26 cellular contexts compared by ENCODE assay signal in the genomic region with DNA sequence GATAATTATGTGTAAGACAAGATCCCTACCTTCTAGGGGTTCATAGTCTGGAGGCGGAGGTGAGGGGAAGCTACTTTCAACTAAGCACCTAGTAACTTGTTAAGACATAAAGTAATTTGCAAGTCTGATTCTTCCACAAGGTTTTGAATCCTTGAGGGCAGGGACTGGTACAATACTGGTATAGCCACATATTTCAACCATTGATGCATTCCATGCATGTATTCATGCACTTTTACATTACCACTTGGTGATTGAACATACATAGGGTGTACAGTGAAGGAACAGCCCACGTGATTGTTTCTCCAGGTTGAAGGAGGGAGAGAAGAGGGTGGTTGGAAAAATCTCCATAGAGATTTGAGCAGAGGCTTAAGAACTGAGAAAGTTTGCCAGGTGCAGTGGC.
"Had no signal": no experiment of that assay in that cellular context is flagged by ENCODE, and none has a peak within 500 bp of the region (broad histone marks: within the 10 kb centered on the region; RNA-seq: fewer than 3 reads in every experiment).

No MANE protein-coding gene starts in this region.

- H3K27me3 ChIP-seq: pancreas, right lobe of liver, vagina had no signal

- H3K4me3 ChIP-seq: left lung, lower lobe of right lung, pancreas, prostate gland, right lobe of liver, smooth muscle cell, tibial nerve, upper lobe of left lung, vagina had no signal

- DNase-seq: hippocampal formation; kidney glomerular epithelial cell; left cardiac atrium; left lung; lower lobe of right lung; mammary epithelial cell; mesenchymal stem cell; naive thymus-derived CD8-positive, alpha-beta T cell; nucleus accumbens; pancreas; posterior cingulate gyrus; right lobe of liver; stimulated activated CD4-positive, alpha-beta T cell treated with anti-CD3 and anti-CD28 coated beads, Interleukin-1b, Interleukin-23, amount 100 ng/mL, for 48 hours; stimulated activated CD4-positive, alpha-beta T cell treated with anti-CD3 and anti-CD28 coated beads, Interleukin-2, amount 100 ng/mL, for 48 hours; stimulated activated CD4-positive, alpha-beta T cell treated with anti-CD3 and anti-CD28 coated beads, Interleukin-4, amount 100 ng/mL, for 4 hours; stimulated activated CD8-positive, alpha-beta memory T cell treated with anti-CD3 and anti-CD28 coated beads, Interleukin-4, amount 100 ng/mL, for 48 hours; stimulated activated naive CD4-positive, alpha-beta T cell treated with Interleukin-2 at 50 U/mL for 16 hours; stimulated activated naive CD8-positive, alpha-beta T cell treated with anti-CD3 and anti-CD28 coated beads, Interleukin-15, amount 100 ng/mL, for 72 hours; substantia nigra; upper lobe of left lung had no signal

- FAIRE-seq: keratinocyte, pancreas had no signal

- ATAC-seq: left cardiac atrium; left lung; lower lobe of right lung; naive thymus-derived CD8-positive, alpha-beta T cell; pancreas; right lobe of liver; stimulated activated memory B cell treated with anti-CD40 and anti-IgM and Interleukin-4, amounts not matched to agents 10 μg/mL and 1 μg/mL and 100 μg/mL, for 72 hours; stimulated activated naive CD8-positive, alpha-beta T cell treated with anti-CD3 and anti-CD28 coated beads, Interleukin-15, amount 100 ng/mL, for 72 hours had no signal

- H3K36me3 ChIP-seq: left lung, lower lobe of right lung, pancreas, prostate gland, right lobe of liver, tibial nerve, upper lobe of left lung, vagina had no signal
